ENCODE assay signal across 8 cellular contexts in genomic region chr1:233518344-233518743, GRCh38.
A peak's percentile ranks its signal among the peaks of the same experiment; 100 is the strongest.
DNase-seq lines count a peak whose midpoint lies in the region; ATAC-seq and TF ChIP-seq lines count a peak whose summit lies in the region.

No MANE protein-coding gene starts in this region.

- H3K4me3 ChIP-seq in AG04450 (ENCODE audit: low read depth, low read length) (no peak overlapping the region), cardiac fibroblast (replicated peaks in 1 of 2; ENCODE audit: low read depth in 2 of 2, low read length in 2 of 2) (no peak overlapping the region)

- no peak overlapping the region for H3K27ac Mint-ChIP-seq in T-helper 17 cell

- H3K27me3 ChIP-seq in AG04450 (ENCODE audit: control insufficient read depth, insufficient read depth, low read length) = no peaks in the 10 kb centered on the region

- CTCF ChIA-PET in AG04450 (lab: Charles Lee) = no interaction called here

- no peaks in the 10 kb centered on the region for H3K4me1 Mint-ChIP-seq in T-helper 17 cell

- H3K4me3 Mint-ChIP-seq in T-helper 17 cell = no peak overlapping the region

- H3K9me3 ChIP-seq in AG04450 (ENCODE audit: control insufficient read depth, insufficient read depth, low read length) (peaks cover 36% of the 10 kb centered on the region), T-helper 17 cell (ENCODE audit: control insufficient read depth, low read length, poor library complexity, severe bottlenecking) (no peaks in the 10 kb centered on the region)

- no peak overlapping the region for H3K27ac ChIP-seq in AG04450 (ENCODE audit: low read depth, low read length)

- ATAC-seq in HG03135 (IDR thresholded peaks at IDR 0.05; ENCODE audit: unreplicated experiment) = no peak
- ATAC-seq in T-helper 17 cell = no peak

- TF ChIP-seq CTCF in AG04450 (IDR thresholded peaks at IDR 0.05; ENCODE audit: low read depth, low read length) = 0 out of 2 replicates have a peak, but pooled peaks have one; percentile 5
- TF ChIP-seq CTCF in GM12873 (IDR thresholded peaks at IDR 0.05; ENCODE audit: insufficient read depth, low read depth, low read length, missing control alignments) = peak; percentile 68
- no peak for TF ChIP-seq CTCF in cardiac fibroblast (IDR thresholded peaks at IDR 0.05; ENCODE audit: low read depth, low read length)

- no peak for DNase-seq in AG04450 (ENCODE audit: low read depth, low spot score)
- peak; percentile 14 for DNase-seq in NCI-H82 treated with DMSO at 0.1 percent for 48 hours (lab: John Stamatoyannopoulos, UW; ENCODE audit: unreplicated experiment)
- peak; percentile 4 to 23 for DNase-seq in cardiac fibroblast (ENCODE audit: low read depth in 2 of 2)
- DNase-seq in nucleus accumbens (lab: John Stamatoyannopoulos, UW) = peak in 29 of 56 donors; percentile 1 to 58 (median 17)
- no peak for DNase-seq in NCI-H2196 treated with DMSO at 0.1 percent for 48 hours (lab: John Stamatoyannopoulos, UW; ENCODE audit: unreplicated experiment)
- no peak for DNase-seq in T-helper 17 cell

- no peaks in the 10 kb centered on the region for H3K36me3 Mint-ChIP-seq in T-helper 17 cell (ENCODE audit: low read depth)

- H3K27me3 Mint-ChIP-seq in T-helper 17 cell = peaks cover 7% of the 10 kb centered on the region

- POLR2A ChIA-PET in AG04450 (lab: Yijun Ruan, JAX) = no interaction called here

Comparison
In these comparisons a context has a peak if more than half of its experiments do, and no peak if none do; other contexts are left out.
1. DNase-seq: peak in NCI-H82 treated with DMSO at 0.1 percent for 48 hours (single experiment), cardiac fibroblast (2 of 2) and nucleus accumbens (29 of 56); none in AG04450 (single experiment), NCI-H2196 treated with DMSO at 0.1 percent for 48 hours (single experiment) and T-helper 17 cell (0 of 3).